In genomic region chr1:40818264-40818961, GRCh38 we compare ENCODE assay signal across 2 cellular contexts.
A peak's percentile ranks its signal among the peaks of the same experiment; 100 is the strongest.
TF ChIP-seq lines count a peak whose summit lies in the region.

No MANE protein-coding gene starts in this region.

TF ChIP-seq in K562, 482 proteins besides CTCF, POLR2A, EP300 and RAD21:
- TF ChIP-seq ATF3 (IDR thresholded peaks at IDR 0.05) (peak; percentile 49; the same call in 1 of the 2 replicates), ATF3 (CRISPR knock-in tag; conservative IDR thresholded peaks at IDR 0.05) (no peak), ZNF644 (tag; IDR thresholded peaks at IDR 0.05; ENCODE audit: low read depth) (no peak), SNAPC5 (CRISPR knock-in tag; IDR thresholded peaks at IDR 0.05) (no peak), NR2C1 (IDR thresholded peaks at IDR 0.05) (peak; percentile 28; the same call in 1 of the 2 replicates), NR2C1 (tag; IDR thresholded peaks at IDR 0.05) (peak; percentile 45), ZBTB33 (CRISPR knock-in tag; IDR thresholded peaks at IDR 0.05) (peak; percentile 98), PCBP1 (IDR thresholded peaks at IDR 0.05; ENCODE audit: low read depth, low read length, poor library complexity, severe bottlenecking) (peak; percentile 50), KDM2B (CRISPR knock-in tag; IDR thresholded peaks at IDR 0.05) (no peak), ZNF24 (IDR thresholded peaks at IDR 0.05) (no peak), RHOXF2B (CRISPR knock-in tag; conservative IDR thresholded peaks at IDR 0.05) (no peak), HNRNPL (IDR thresholded peaks at IDR 0.05; ENCODE audit: low read depth, low read length) (0 out of 2 replicates have a peak, but pooled peaks have one; percentile 65), KDM1A (IDR thresholded peaks at IDR 0.05) (peak in 1 of 2 experiments; percentile 46; a peak in 1 of 4 replicates)

TF ChIP-seq in HepG2, 621 proteins besides CTCF, POLR2A, EP300 and RAD21:
- no peak for TF ChIP-seq MLLT10 (CRISPR knock-in tag; IDR thresholded peaks at IDR 0.05)
- no peak for TF ChIP-seq EHMT2 (IDR thresholded peaks at IDR 0.05; ENCODE audit: borderline replicate concordance, low read depth, low read length)
- no peak for TF ChIP-seq STAT6 (CRISPR knock-in tag; IDR thresholded peaks at IDR 0.05; ENCODE audit: borderline replicate concordance)
- TF ChIP-seq ZNF362 (CRISPR knock-in tag; IDR thresholded peaks at IDR 0.05; ENCODE audit: borderline replicate concordance), result no peak
- TF ChIP-seq ATF4 (CRISPR knock-in tag; IDR thresholded peaks at IDR 0.05), result no peak
- 0 out of 2 replicates have a peak, but pooled peaks have one; percentile 14 for TF ChIP-seq ZBTB33 (CRISPR knock-in tag; IDR thresholded peaks at IDR 0.05)
- no peak for TF ChIP-seq GRHL1 (CRISPR knock-in tag; conservative IDR thresholded peaks at IDR 0.05)
